In genomic region chr12:3107071-3107583, GRCh38 we compare ENCODE assay signal across 14 cellular contexts. TPM values are rescaled to one million over a fixed set of nuclear protein-coding genes. Genes with fewer than 3 reads are reported as not detected.
A peak's percentile ranks its signal among the peaks of the same experiment; 100 is the strongest.
DNase-seq lines count a peak whose midpoint lies in the region; ATAC-seq and TF ChIP-seq lines count a peak whose summit lies in the region.
"Had no signal": no experiment of that assay in that cellular context is flagged by ENCODE, and none has a peak within 500 bp of the region (broad histone marks: within the 10 kb centered on the region; RNA-seq: fewer than 3 reads in every experiment).

No MANE protein-coding gene starts in this region.

- H3K4me3 ChIP-seq in AG09309 (ENCODE audit: control insufficient read depth, low read depth, low read length), result 0 out of 2 replicates have a peak overlapping the region, but pooled peaks have one; percentile 10
- H3K4me3 ChIP-seq in cardiac fibroblast (replicated peaks in 1 of 2; ENCODE audit: low read depth in 2 of 2, low read length in 2 of 2), result no peak overlapping the region
- H3K4me3 ChIP-seq in right lobe of liver, result no peak overlapping the region
- H3K4me3 ChIP-seq: GM12878, mucosa of descending colon had no signal

- H3K4me1 ChIP-seq in right lobe of liver, result peaks cover 0 to 83% (median 27%) of the 10 kb centered on the region in 4 donors

- TF ChIP-seq POLR2A in right lobe of liver (IDR thresholded peaks at IDR 0.05), result no peak

- WGBS in right lobe of liver (ENCODE audit: insufficient coverage, low coverage, low lambda C conversion rate, missing lambda C conversion rate), result 64% methylated on average over 4 of the region's 14 CpGs

- no peak for ATAC-seq in right lobe of liver
- ATAC-seq in HG03354 (IDR thresholded peaks at IDR 0.05; ENCODE audit: poor library complexity, severe bottlenecking, unreplicated experiment), result no peak
- ATAC-seq: GM12878, mucosa of descending colon had no signal

- intact Hi-C loops in right lobe of liver (cut with DNase I), result no loop called here

- TF ChIP-seq CTCF in AG09309 (IDR thresholded peaks at IDR 0.05; ENCODE audit: control insufficient read depth, insufficient read depth, low read depth, low read length, missing control alignments) (peak; percentile 21), cardiac fibroblast (IDR thresholded peaks at IDR 0.05; ENCODE audit: low read depth, low read length) (no peak), right lobe of liver (IDR thresholded peaks at IDR 0.05) (no peak)

- no peaks in the 10 kb centered on the region for H3K9me3 ChIP-seq in right lobe of liver
- H3K9me3 ChIP-seq: mucosa of descending colon had no signal

- no peaks in the 10 kb centered on the region for H3K27me3 ChIP-seq in right lobe of liver

- peak overlapping the region; percentile 6 to 50 (median 36) for H3K27ac ChIP-seq in right lobe of liver

- no peaks in the 10 kb centered on the region for H3K36me3 ChIP-seq in right lobe of liver

- DNase-seq in AG09309 (ENCODE audit: low read depth), result peak; percentile 68
- DNase-seq in LHCN-M2 (ENCODE audit: low read depth), result peak; percentile 51
- DNase-seq in cardiac fibroblast (ENCODE audit: low read depth in 2 of 2), result peak; percentile 47 to 66
- DNase-seq in right lobe of liver, result no peak
- DNase-seq in DMS114 treated with DMSO at 0.1 percent for 48 hours (lab: John Stamatoyannopoulos, UW; ENCODE audit: unreplicated experiment), result no peak
- no peak for DNase-seq in Ammon's horn (ENCODE audit: low spot score)
- no peak for DNase-seq in NCI-H1048 (lab: John Stamatoyannopoulos, UW)
- DNase-seq: CD4-positive, alpha-beta T cell; mucosa of descending colon; NCI-H2227 treated with DMSO at 0.1 percent for 48 hours; stimulated activated CD4-positive, alpha-beta T cell treated with anti-CD3 and anti-CD28 coated beads, Interleukin-12 subunit alpha, Interleukin-12 subunit beta, amount 100 ng/mL, for 4 hours; stimulated activated naive CD4-positive, alpha-beta T cell treated with Interleukin-2 at 50 U/mL for 16 hours had no signal

RNA-seq across cellular contexts. Expression of gene TSPAN9, which starts 29.9 kb away (rescaled TPM):
- total RNA-seq in LHCN-M2 (2014; rRNA removed) (19.9 and 28.7 TPM in 2 replicates), right lobe of liver (10 to 100 TPM; 23.7 to 53.2 (median 39.8) TPM)
- polyA plus RNA-seq in LHCN-M2 (2012), result 32.1 TPM

Comparison
In these comparisons a context has a peak if more than half of its experiments do, and no peak if none do; other contexts are left out.
1. DNase-seq: peak in AG09309 (single experiment), LHCN-M2 (single experiment) and cardiac fibroblast (2 of 2); none in right lobe of liver (0 of 3), DMS114 treated with DMSO at 0.1 percent for 48 hours (single experiment), Ammon's horn (single experiment) and NCI-H1048 (single experiment).